In the genomic region with DNA sequence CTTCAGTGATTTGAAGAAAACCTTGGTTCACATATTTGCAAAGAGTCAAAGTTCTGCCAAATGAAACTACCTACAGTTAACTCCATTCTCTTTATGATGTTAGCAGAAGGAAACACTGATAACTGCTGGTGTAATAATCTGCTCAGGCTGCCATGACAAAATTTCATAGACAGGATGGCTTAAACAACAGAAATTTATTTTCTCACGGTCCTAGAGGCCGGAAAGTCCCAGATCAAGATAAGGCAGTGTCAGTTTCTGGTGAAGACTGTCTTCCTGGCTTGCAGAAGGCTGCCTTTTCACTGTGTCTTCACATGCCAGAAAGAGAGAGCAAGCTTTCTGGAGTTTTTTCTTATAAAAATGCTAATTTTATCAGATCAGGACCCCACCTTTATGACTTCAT, we compare ENCODE assay signal across 12 cellular contexts.
DNase-seq lines count a peak whose midpoint lies in the region; ATAC-seq and TF ChIP-seq lines count a peak whose summit lies in the region.
"Had no signal": no experiment of that assay in that cellular context is flagged by ENCODE, and none has a peak within 500 bp of the region (broad histone marks: within the 10 kb centered on the region; RNA-seq: fewer than 3 reads in every experiment).

No MANE protein-coding gene starts in this region.

- DNase-seq in GM06990 (ENCODE audit: extremely low read depth, insufficient read length) (peak; percentile 30), SJCRH30 (no peak), NCI-H524 (lab: John Stamatoyannopoulos, UW) (no peak), GM20000 (ENCODE audit: low spot score) (no peak)
- peak; percentile 39 for DNase-seq in activated T-helper 1 cell treated with anti-CD3 and anti-CD28 coated beads, Interleukin-12 subunit alpha, Interleukin-12 subunit beta, Interleukin-2, Interleukin-4 antibody, amounts not matched to agents 30 ng/mL and 10 ng/mL and 1 ng/mL, durations not matched to agents 14 hours and 24 hours and 36 hours (ENCODE audit: low spot score)
- DNase-seq: effector CD4-positive, alpha-beta T cell; left ventricle myocardium superior; NCI-H82 had no signal

- H3K36me3 ChIP-seq in GM06990 (ENCODE audit: control insufficient read depth, insufficient read depth, low read length) (no peaks in the 10 kb centered on the region), SJCRH30 (no peaks in the 10 kb centered on the region)

- TF ChIP-seq CTCF in GM06990 (IDR thresholded peaks at IDR 0.05; ENCODE audit: insufficient read depth, low read length, poor library complexity, severe bottlenecking) (no peak), GM20000 (IDR thresholded peaks at IDR 0.05; ENCODE audit: extremely low read depth, missing control alignments) (no peak)

- ATAC-seq in GM19438 (IDR thresholded peaks at IDR 0.05; ENCODE audit: low read depth, unreplicated experiment) (peak; percentile 78), HG03196 (IDR thresholded peaks at IDR 0.05; ENCODE audit: unreplicated experiment) (peak; percentile 91), HG03571 (IDR thresholded peaks at IDR 0.05; ENCODE audit: unreplicated experiment) (no peak)
- ATAC-seq: left ventricle myocardium superior had no signal

- H3K27me3 ChIP-seq in GM06990 (replicated peaks; ENCODE audit: control insufficient read depth, insufficient read depth, low read length) (no peaks in the 10 kb centered on the region), SJCRH30 (no peaks in the 10 kb centered on the region)

- peaks cover 43% of the 10 kb centered on the region for H3K4me1 Mint-ChIP-seq in activated T-helper 1 cell treated with anti-CD3 and anti-CD28 coated beads, Interleukin-12 subunit alpha, Interleukin-12 subunit beta, Interleukin-2, Interleukin-4 antibody, amounts not matched to agents 30 ng/mL and 10 ng/mL and 1 ng/mL, durations not matched to agents 14 hours and 24 hours and 36 hours (ENCODE audit: low read depth)

- H3K4me3 Mint-ChIP-seq in activated T-helper 1 cell treated with anti-CD3 and anti-CD28 coated beads, Interleukin-12 subunit alpha, Interleukin-12 subunit beta, Interleukin-2, Interleukin-4 antibody, amounts not matched to agents 30 ng/mL and 10 ng/mL and 1 ng/mL, durations not matched to agents 14 hours and 24 hours and 36 hours, result peak overlapping the region; percentile 23

- H3K9me3 Mint-ChIP-seq in activated T-helper 1 cell treated with anti-CD3 and anti-CD28 coated beads, Interleukin-12 subunit alpha, Interleukin-12 subunit beta, Interleukin-2, Interleukin-4 antibody, amounts not matched to agents 30 ng/mL and 10 ng/mL and 1 ng/mL, durations not matched to agents 14 hours and 24 hours and 36 hours, result peaks cover 27% of the 10 kb centered on the region

- no peak overlapping the region for H3K27ac ChIP-seq in SJCRH30
- H3K27ac ChIP-seq: HL-60 had no signal

- no peaks in the 10 kb centered on the region for H3K4me1 ChIP-seq in SJCRH30

- H3K36me3 Mint-ChIP-seq in activated T-helper 1 cell treated with anti-CD3 and anti-CD28 coated beads, Interleukin-12 subunit alpha, Interleukin-12 subunit beta, Interleukin-2, Interleukin-4 antibody, amounts not matched to agents 30 ng/mL and 10 ng/mL and 1 ng/mL, durations not matched to agents 14 hours and 24 hours and 36 hours (ENCODE audit: low read depth), result peaks cover 26% of the 10 kb centered on the region

- peaks cover 2% of the 10 kb centered on the region for H3K27me3 Mint-ChIP-seq in activated T-helper 1 cell treated with anti-CD3 and anti-CD28 coated beads, Interleukin-12 subunit alpha, Interleukin-12 subunit beta, Interleukin-2, Interleukin-4 antibody, amounts not matched to agents 30 ng/mL and 10 ng/mL and 1 ng/mL, durations not matched to agents 14 hours and 24 hours and 36 hours (ENCODE audit: insufficient read depth)

- intact Hi-C loops in activated T-helper 1 cell treated with anti-CD3 and anti-CD28 coated beads, Interleukin-12 subunit alpha, Interleukin-12 subunit beta, Interleukin-2, Interleukin-4 antibody, amounts not matched to agents 30 ng/mL and 10 ng/mL and 1 ng/mL, durations not matched to agents 14 hours and 24 hours and 36 hours (cut with micrococcal nuclease), result loop anchor here (1.0 to 2.0 kb wide), 4 partner anchors 31 to 123 kb away; a partner anchor contains a TSS

- H3K4me3 ChIP-seq in GM06990 (replicated peaks; ENCODE audit: low read depth, low read length) (no peak overlapping the region), SJCRH30 (no peak overlapping the region)

- peak overlapping the region; percentile 31 for H3K27ac Mint-ChIP-seq in activated T-helper 1 cell treated with anti-CD3 and anti-CD28 coated beads, Interleukin-12 subunit alpha, Interleukin-12 subunit beta, Interleukin-2, Interleukin-4 antibody, amounts not matched to agents 30 ng/mL and 10 ng/mL and 1 ng/mL, durations not matched to agents 14 hours and 24 hours and 36 hours

- H3K9me3 ChIP-seq in SJCRH30 (replicated peaks), result no peaks in the 10 kb centered on the region

Comparison
In these comparisons a context has a peak if more than half of its experiments do, and no peak if none do; other contexts are left out.
1. DNase-seq: peak in GM06990 (single experiment) and activated T-helper 1 cell treated with anti-CD3 and anti-CD28 coated beads, Interleukin-12 subunit alpha, Interleukin-12 subunit beta, Interleukin-2, Interleukin-4 antibody, amounts not matched to agents 30 ng/mL and 10 ng/mL and 1 ng/mL, durations not matched to agents 14 hours and 24 hours and 36 hours (single experiment); none in SJCRH30 (0 of 2), NCI-H524 (0 of 2) and GM20000 (single experiment).